In genomic region chr11:117255966-117256365, GRCh38 we compare ENCODE assay signal across 20 cellular contexts. TPM values are rescaled to one million over a fixed set of nuclear protein-coding genes. Genes with fewer than 3 reads are reported as not detected.
DNase-seq lines count a peak whose midpoint lies in the region; ATAC-seq and TF ChIP-seq lines count a peak whose summit lies in the region.
"Had no signal": no experiment of that assay in that cellular context is flagged by ENCODE, and none has a peak within 500 bp of the region (broad histone marks: within the 10 kb centered on the region; RNA-seq: fewer than 3 reads in every experiment).

No MANE protein-coding gene starts in this region.

- H3K27me3 Mint-ChIP-seq in activated T-cell treated with anti-CD3 and anti-CD28 coated beads, Interleukin-2, amount 50 U/mL, for 72 hours (ENCODE audit: low read depth), result no peaks in the 10 kb centered on the region
- H3K27me3 Mint-ChIP-seq in activated naive CD8-positive, alpha-beta T cell treated with anti-CD3 and anti-CD28 coated beads, Interleukin-2, amount 50 U/mL, for 24 hours, result no peaks in the 10 kb centered on the region
- H3K27me3 Mint-ChIP-seq: IgD-negative memory B cell had no signal

- H3K4me1 Mint-ChIP-seq in activated T-cell treated with anti-CD3 and anti-CD28 coated beads, Interleukin-2, amount 50 U/mL, for 72 hours (ENCODE audit: low read depth), result peaks cover 5% of the 10 kb centered on the region
- H3K4me1 Mint-ChIP-seq in stimulated activated effector memory CD8-positive, alpha-beta T cell treated with anti-CD3 and anti-CD28 coated beads, Interleukin-12 subunit alpha, Interleukin-12 subunit beta, amount 100 ng/mL, for 72 hours, result no peaks in the 10 kb centered on the region
- H3K4me1 Mint-ChIP-seq in activated naive CD8-positive, alpha-beta T cell treated with anti-CD3 and anti-CD28 coated beads, Interleukin-2, amount 50 U/mL, for 24 hours, result peaks cover 4% of the 10 kb centered on the region

- H3K4me3 Mint-ChIP-seq in activated T-cell treated with anti-CD3 and anti-CD28 coated beads, Interleukin-2, amount 50 U/mL, for 72 hours, result no peak overlapping the region
- H3K4me3 Mint-ChIP-seq in stimulated activated effector memory CD8-positive, alpha-beta T cell treated with anti-CD3 and anti-CD28 coated beads, Interleukin-12 subunit alpha, Interleukin-12 subunit beta, amount 100 ng/mL, for 72 hours, result no peak overlapping the region
- H3K4me3 Mint-ChIP-seq in activated naive CD8-positive, alpha-beta T cell treated with anti-CD3 and anti-CD28 coated beads, Interleukin-2, amount 50 U/mL, for 24 hours, result no peak overlapping the region
- H3K4me3 Mint-ChIP-seq: IgD-negative memory B cell had no signal

- no peaks in the 10 kb centered on the region for H3K9me3 ChIP-seq in mucosa of descending colon
- H3K9me3 ChIP-seq: BE2C, Peyer's patch, SJCRH30 had no signal

- TF ChIP-seq CTCF in mucosa of descending colon (IDR thresholded peaks at IDR 0.05), result no peak

- peak overlapping the region; percentile 16 for H3K27ac ChIP-seq in epithelial cell of prostate
- H3K27ac ChIP-seq: Peyer's patch, SJCRH30 had no signal

- no peak overlapping the region for H3K4me3 ChIP-seq in mucosa of descending colon
- H3K4me3 ChIP-seq: Peyer's patch, SJCRH30 had no signal

- no peaks in the 10 kb centered on the region for H3K36me3 ChIP-seq in mucosa of descending colon (ENCODE audit: low read depth)
- H3K36me3 ChIP-seq: SJCRH30 had no signal

- no peaks in the 10 kb centered on the region for H3K9me3 Mint-ChIP-seq in activated T-cell treated with anti-CD3 and anti-CD28 coated beads, Interleukin-2, amount 50 U/mL, for 72 hours
- H3K9me3 Mint-ChIP-seq in stimulated activated effector memory CD8-positive, alpha-beta T cell treated with anti-CD3 and anti-CD28 coated beads, Interleukin-12 subunit alpha, Interleukin-12 subunit beta, amount 100 ng/mL, for 72 hours, result no peaks in the 10 kb centered on the region
- H3K9me3 Mint-ChIP-seq in activated naive CD8-positive, alpha-beta T cell treated with anti-CD3 and anti-CD28 coated beads, Interleukin-2, amount 50 U/mL, for 24 hours, result no peaks in the 10 kb centered on the region
- H3K9me3 Mint-ChIP-seq: IgD-negative memory B cell had no signal

- peak overlapping the region; percentile 23 for H3K27ac Mint-ChIP-seq in activated T-cell treated with anti-CD3 and anti-CD28 coated beads, Interleukin-2, amount 50 U/mL, for 72 hours
- peak overlapping the region; percentile 1 for H3K27ac Mint-ChIP-seq in stimulated activated effector memory CD8-positive, alpha-beta T cell treated with anti-CD3 and anti-CD28 coated beads, Interleukin-12 subunit alpha, Interleukin-12 subunit beta, amount 100 ng/mL, for 72 hours
- H3K27ac Mint-ChIP-seq in activated naive CD8-positive, alpha-beta T cell treated with anti-CD3 and anti-CD28 coated beads, Interleukin-2, amount 50 U/mL, for 24 hours, result no peak overlapping the region
- H3K27ac Mint-ChIP-seq: IgD-negative memory B cell had no signal

- no peak for ATAC-seq in activated T-cell treated with anti-CD3 and anti-CD28 coated beads, Interleukin-2, amount 50 U/mL, for 72 hours (replicated peaks in 1 of 2)
- no peak for ATAC-seq in stimulated activated effector memory CD8-positive, alpha-beta T cell treated with anti-CD3 and anti-CD28 coated beads, Interleukin-12 subunit alpha, Interleukin-12 subunit beta, amount 100 ng/mL, for 72 hours
- no peak for ATAC-seq in mucosa of descending colon
- no peak for ATAC-seq in activated naive CD8-positive, alpha-beta T cell treated with anti-CD3 and anti-CD28 coated beads, Interleukin-2, amount 50 U/mL, for 24 hours

- intact Hi-C loops in mucosa of descending colon (cut with DNase I, micrococcal nuclease), result no loop called here

- H3K4me1 ChIP-seq in mucosa of descending colon (ENCODE audit: low read depth), result no peaks in the 10 kb centered on the region
- H3K4me1 ChIP-seq: BE2C, Peyer's patch, SJCRH30 had no signal

- H3K36me3 Mint-ChIP-seq in activated T-cell treated with anti-CD3 and anti-CD28 coated beads, Interleukin-2, amount 50 U/mL, for 72 hours (ENCODE audit: insufficient read depth in 2 of 2), result peaks cover 0 to 7% of the 10 kb centered on the region in 2 donors
- peaks cover 35% of the 10 kb centered on the region for H3K36me3 Mint-ChIP-seq in stimulated activated effector memory CD8-positive, alpha-beta T cell treated with anti-CD3 and anti-CD28 coated beads, Interleukin-12 subunit alpha, Interleukin-12 subunit beta, amount 100 ng/mL, for 72 hours
- H3K36me3 Mint-ChIP-seq in activated naive CD8-positive, alpha-beta T cell treated with anti-CD3 and anti-CD28 coated beads, Interleukin-2, amount 50 U/mL, for 24 hours (ENCODE audit: low read depth), result peaks cover 10% of the 10 kb centered on the region

- no peak for DNase-seq in activated T-cell treated with anti-CD3 and anti-CD28 coated beads, Interleukin-2, amount 50 U/mL, for 72 hours
- DNase-seq in activated T-cell treated with anti-CD3 and anti-CD28 coated beads, Interleukin-2, amount 50 U/mL, for 1 hour, result no peak
- DNase-seq in NCI-H524 treated with DMSO at 0.1 percent for 48 hours (lab: John Stamatoyannopoulos, UW) (peak; percentile 12), epithelial cell of prostate (ENCODE audit: low read depth, low spot score) (no peak), mucosa of descending colon (no peak)
- DNase-seq in stimulated activated effector memory CD8-positive, alpha-beta T cell treated with anti-CD3 and anti-CD28 coated beads, Interleukin-12 subunit alpha, Interleukin-12 subunit beta, amount 100 ng/mL, for 72 hours (ENCODE audit: low spot score in 2 of 2), result no peak
- DNase-seq in activated naive CD8-positive, alpha-beta T cell treated with anti-CD3 and anti-CD28 coated beads, Interleukin-2, amount 50 U/mL, for 24 hours, result no peak
- DNase-seq in activated effector memory CD4-positive, alpha-beta T cell treated with anti-CD3 and anti-CD28 coated beads, Interleukin-2, amount 50 U/mL, for 16 hours, result no peak
- DNase-seq: BE2C, COR-L47, DMS 273 treated with DMSO at 0.1 percent for 48 hours, H7, MV-4-11, NCI-H1105 treated with DMSO at 0.1 percent for 48 hours, NCI-H2081, NCI-H446, NCI-H748 treated with DMSO at 0.1 percent for 48 hours, Peyer's patch, SJCRH30 had no signal

RNA-seq across cellular contexts. Expression of gene RNF214, which starts 23.5 kb away (rescaled TPM):
- total RNA-seq in activated T-cell treated with anti-CD3 and anti-CD28 coated beads, Interleukin-2, amount 50 U/mL, for 72 hours, result 10 to 100 TPM; 30.7 to 33.5 TPM
- 10 to 100 TPM; 22.0 to 38.1 (median 25.4) TPM for total RNA-seq in mucosa of descending colon

RNA-seq across cellular contexts. Expression of gene PCSK7, which starts 24.1 kb away (rescaled TPM):
- total RNA-seq in activated T-cell treated with anti-CD3 and anti-CD28 coated beads, Interleukin-2, amount 50 U/mL, for 72 hours, result 100 to 1,000 TPM; 139 to 147 TPM
- total RNA-seq in mucosa of descending colon, result 100 to 1,000 TPM; 138 to 252 (median 181) TPM

RNA-seq across cellular contexts. Expression of gene BACE1-AS, which starts 35.2 kb away (rescaled TPM):
- total RNA-seq in activated T-cell treated with anti-CD3 and anti-CD28 coated beads, Interleukin-2, amount 50 U/mL, for 72 hours, result 1 to 10 TPM; 9.6 to 9.9 TPM
- total RNA-seq in mucosa of descending colon, result 10 to 100 TPM in 1 of 3 donors, 1 to 10 TPM in 2; 6.9 to 11.3 (median 7.4) TPM

RNA-seq across cellular contexts. Expression of gene TAGLN, which starts 56.8 kb away (rescaled TPM):
- 1 to 10 TPM; 7.2 to 8.9 TPM for total RNA-seq in activated T-cell treated with anti-CD3 and anti-CD28 coated beads, Interleukin-2, amount 50 U/mL, for 72 hours
- 1,000 to 10,000 TPM in 1 of 3 donors, 100 to 1,000 TPM in 2; 126 to 3,893 (median 593) TPM for total RNA-seq in mucosa of descending colon
